ENCODE assay signal across 1 cellular context in the genomic region with DNA sequence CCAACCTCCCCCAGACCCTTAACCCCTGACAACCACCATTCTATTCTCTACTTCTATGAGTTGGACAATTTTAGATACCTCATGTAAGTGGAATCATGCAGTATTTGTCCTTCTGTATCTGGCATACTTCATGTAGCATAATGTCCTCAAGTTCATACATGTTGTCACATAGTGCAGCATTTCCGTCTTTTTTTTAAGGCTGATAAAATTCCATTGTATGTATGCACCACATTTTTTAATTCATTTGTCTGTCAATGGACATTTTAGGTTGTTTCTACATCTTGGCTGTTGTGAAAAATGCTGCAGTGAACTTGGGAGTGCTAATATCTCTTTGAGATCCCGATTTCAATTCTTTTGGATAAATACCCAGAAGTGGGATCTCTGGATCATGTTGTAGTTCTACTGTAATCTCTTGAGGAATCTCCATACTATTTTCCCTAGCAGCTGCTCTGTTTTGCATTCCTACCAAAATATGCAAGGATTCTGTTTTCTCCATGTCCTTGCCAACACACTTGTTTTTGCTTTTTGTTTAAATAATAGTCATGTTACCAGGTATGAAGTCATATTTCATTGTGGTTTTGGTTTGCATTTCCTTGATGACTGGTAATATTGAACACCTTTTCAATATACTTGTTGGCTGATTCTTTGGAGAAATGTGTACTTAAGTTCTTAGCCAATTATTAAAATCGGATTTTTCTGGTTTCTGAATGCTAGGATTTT.
TF ChIP-seq lines count a peak whose summit lies in the region.

No MANE protein-coding gene starts in this region.

TF ChIP-seq in IMR-90, 13 proteins besides CTCF, POLR2A, EP300 and RAD21:
- no peak for TF ChIP-seq FOS (IDR thresholded peaks at IDR 0.05; ENCODE audit: low read depth, low read length)
- TF ChIP-seq, protein P1, sequence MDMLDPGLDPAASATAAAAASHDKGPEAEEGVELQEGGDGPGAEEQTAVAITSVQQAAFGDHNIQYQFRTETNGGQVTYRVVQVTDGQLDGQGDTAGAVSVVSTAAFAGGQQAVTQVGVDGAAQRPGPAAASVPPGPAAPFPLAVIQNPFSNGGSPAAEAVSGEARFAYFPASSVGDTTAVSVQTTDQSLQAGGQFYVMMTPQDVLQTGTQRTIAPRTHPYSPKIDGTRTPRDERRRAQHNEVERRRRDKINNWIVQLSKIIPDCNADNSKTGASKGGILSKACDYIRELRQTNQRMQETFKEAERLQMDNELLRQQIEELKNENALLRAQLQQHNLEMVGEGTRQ (IDR thresholded peaks at IDR 0.05; ENCODE audit: low read depth, low read length), result no peak
- TF ChIP-seq MAZ (IDR thresholded peaks at IDR 0.05; ENCODE audit: borderline replicate concordance, low read depth, low read length), result no peak
- no peak for TF ChIP-seq MXI1 (IDR thresholded peaks at IDR 0.05; ENCODE audit: borderline replicate concordance, low read depth, low read length)
- TF ChIP-seq, protein P2, sequence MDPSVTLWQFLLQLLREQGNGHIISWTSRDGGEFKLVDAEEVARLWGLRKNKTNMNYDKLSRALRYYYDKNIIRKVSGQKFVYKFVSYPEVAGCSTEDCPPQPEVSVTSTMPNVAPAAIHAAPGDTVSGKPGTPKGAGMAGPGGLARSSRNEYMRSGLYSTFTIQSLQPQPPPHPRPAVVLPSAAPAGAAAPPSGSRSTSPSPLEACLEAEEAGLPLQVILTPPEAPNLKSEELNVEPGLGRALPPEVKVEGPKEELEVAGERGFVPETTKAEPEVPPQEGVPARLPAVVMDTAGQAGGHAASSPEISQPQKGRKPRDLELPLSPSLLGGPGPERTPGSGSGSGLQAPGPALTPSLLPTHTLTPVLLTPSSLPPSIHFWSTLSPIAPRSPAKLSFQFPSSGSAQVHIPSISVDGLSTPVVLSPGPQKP (IDR thresholded peaks at IDR 0.05; ENCODE audit: borderline replicate concordance, low read depth, low read length), result no peak
- no peak for TF ChIP-seq BHLHE40 (IDR thresholded peaks at IDR 0.05; ENCODE audit: low read depth, low read length)
- no peak for TF ChIP-seq RFX5 (IDR thresholded peaks at IDR 0.05; ENCODE audit: low read depth, low read length)
- TF ChIP-seq RCOR1 (IDR thresholded peaks at IDR 0.05; ENCODE audit: insufficient replicate concordance, low read length), result no peak
- no peak for TF ChIP-seq MAFK (IDR thresholded peaks at IDR 0.05; ENCODE audit: low read depth, low read length)
- no peak for TF ChIP-seq NFE2L2 (IDR thresholded peaks at IDR 0.05; ENCODE audit: low read depth, low read length)
- no peak for TF ChIP-seq CHD1 (IDR thresholded peaks at IDR 0.05; ENCODE audit: low read depth, low read length)
- TF ChIP-seq SMC3 (IDR thresholded peaks at IDR 0.05; ENCODE audit: low read depth, low read length), result no peak
